20 cellular contexts compared by ENCODE assay signal in genomic region chr15:63338170-63338569, GRCh38. TPM values are rescaled to one million over a fixed set of nuclear protein-coding genes. Genes with fewer than 3 reads are reported as not detected.
DNase-seq lines count a peak whose midpoint lies in the region; ATAC-seq, FAIRE-seq and TF ChIP-seq lines count a peak whose summit lies in the region.
"Had no signal": no experiment of that assay in that cellular context is flagged by ENCODE, and none has a peak within 500 bp of the region (broad histone marks: within the 10 kb centered on the region; RNA-seq: fewer than 3 reads in every experiment).

No MANE protein-coding gene starts in this region.

- H3K27me3 ChIP-seq in MG63 (no peaks in the 10 kb centered on the region), bronchial epithelial cell (ENCODE audit: control insufficient read depth, insufficient read depth, low read length) (no peaks in the 10 kb centered on the region)
- H3K27me3 ChIP-seq: brain microvascular endothelial cell, hepatocyte had no signal

- DNase-seq in Daoy (ENCODE audit: low read depth) (peak; percentile 35), MG63 (peak; percentile 58), bronchial epithelial cell (ENCODE audit: low read depth) (peak; percentile 80), kidney tubule cell (ENCODE audit: low spot score) (peak; percentile 91), head of caudate nucleus (no peak)
- no peak for DNase-seq in stimulated activated CD4-positive, alpha-beta T cell treated with anti-CD3 and anti-CD28 coated beads, Interleukin-15, amount 100 ng/mL, for 24 hours
- DNase-seq in stimulated activated naive CD4-positive, alpha-beta T cell (lab: John Stamatoyannopoulos, UW): no peak
- DNase-seq: brain microvascular endothelial cell; left ventricle myocardium superior; natural killer cell; NCI-H187 treated with DMSO at 0.1 percent for 48 hours; NCI-H748 treated with DMSO at 0.1 percent for 48 hours; retina; SHP77 treated with DMSO at 0.1 percent for 48 hours; stimulated activated CD4-positive, alpha-beta T cell treated with anti-CD3 and anti-CD28 coated beads, Interleukin-4, amount 100 ng/mL, for 1 hour; T-helper 9 cell had no signal

- H3K9me3 ChIP-seq in MG63: no peaks in the 10 kb centered on the region

- no peak for ATAC-seq in HG03469 (IDR thresholded peaks at IDR 0.05; ENCODE audit: unreplicated experiment)
- ATAC-seq: left ventricle myocardium superior, natural killer cell had no signal

- FAIRE-seq in bronchial epithelial cell (lab: Jason Lieb, UNC): no peak
- FAIRE-seq: endometrium, H54 had no signal

- H3K4me3 ChIP-seq in MG63 (no peak overlapping the region), bronchial epithelial cell (ENCODE audit: low read depth, low read length) (no peak overlapping the region)
- H3K4me3 ChIP-seq: hepatocyte had no signal

- intact Hi-C loops in head of caudate nucleus (cut with DNase I): no loop called here

- H3K36me3 ChIP-seq in MG63 (no peaks in the 10 kb centered on the region), bronchial epithelial cell (ENCODE audit: control insufficient read depth, insufficient read depth, low read length) (peaks cover 18% of the 10 kb centered on the region)
- H3K36me3 ChIP-seq: brain microvascular endothelial cell had no signal

- TF ChIP-seq CTCF in bronchial epithelial cell (IDR thresholded peaks at IDR 0.05; ENCODE audit: insufficient read depth, low read length, severe bottlenecking): no peak

RNA-seq across cellular contexts. Expression of gene CA12, which starts 43.5 kb away (rescaled TPM):
- 5.0 and 5.2 TPM in 2 replicates for total RNA-seq in Daoy (2014; rRNA removed; shearing (Covaris generic))
- total RNA-seq in MG63 (2014; rRNA removed; shearing (Covaris generic); ENCODE audit: low replicate concordance): 4.7 and 4.8 TPM in 2 replicates
- 44.0 TPM in 2 replicates for total RNA-seq in bronchial epithelial cell
- total RNA-seq: natural killer cell had no signal

Comparison
In these comparisons a context has a peak if more than half of its experiments do, and no peak if none do; other contexts are left out.
1. DNase-seq: peak in Daoy (single experiment), MG63 (single experiment), bronchial epithelial cell (single experiment) and kidney tubule cell (single experiment); none in stimulated activated CD4-positive, alpha-beta T cell treated with anti-CD3 and anti-CD28 coated beads, Interleukin-15, amount 100 ng/mL, for 24 hours (single experiment), stimulated activated naive CD4-positive, alpha-beta T cell (0 of 6) and head of caudate nucleus (0 of 42).